Comparison of ENCODE assay signal across 8 cellular contexts in genomic region chr1:23837905-23838304, GRCh38. TPM values are rescaled to one million over a fixed set of nuclear protein-coding genes. Genes with fewer than 3 reads are reported as not detected.
A peak's percentile ranks its signal among the peaks of the same experiment; 100 is the strongest.
DNase-seq lines count a peak whose midpoint lies in the region; TF ChIP-seq lines count a peak whose summit lies in the region.
"Had no signal": no experiment of that assay in that cellular context is flagged by ENCODE, and none has a peak within 500 bp of the region (broad histone marks: within the 10 kb centered on the region; RNA-seq: fewer than 3 reads in every experiment).

No MANE protein-coding gene starts in this region.

- POLR2A ChIA-PET in activated CD4-positive, alpha-beta memory T cell treated with anti-CD3 and anti-CD28 coated beads, Interleukin-2, amount 10 ng/mL, durations not matched to agents 7 days and 5 days (lab: Charles Lee), result interaction anchor here (2.4 kb wide), 1 partner anchor 12 kb away, joined by 8 read pairs; the partner anchor contains the start of gene HMGCL

- H3K27ac ChIP-seq in smooth muscle cell (ENCODE audit: low read depth), result no peak overlapping the region
- H3K27ac ChIP-seq: body of pancreas had no signal

- no peak for DNase-seq in HFFc6
- no peak for DNase-seq in activated CD4-positive, alpha-beta memory T cell treated with anti-CD3 and anti-CD28 coated beads, Interleukin-2, amount 10 ng/mL, durations not matched to agents 7 days and 5 days
- no peak for DNase-seq in smooth muscle cell (lab: John Stamatoyannopoulos, UW; ENCODE audit: unreplicated experiment)
- DNase-seq in GM10266 (ENCODE audit: extremely low spot score), result no peak
- no peak for DNase-seq in GM13977 (ENCODE audit: low spot score)
- DNase-seq in stimulated activated naive CD4-positive, alpha-beta T cell (lab: John Stamatoyannopoulos, UW), result no peak

- CTCF ChIA-PET in activated CD4-positive, alpha-beta memory T cell treated with anti-CD3 and anti-CD28 coated beads, Interleukin-2, amount 10 ng/mL, durations not matched to agents 7 days and 5 days (lab: Charles Lee), result interaction anchor here (1.6 to 1.7 kb wide), 3 partner anchors 11 to 79 kb away, joined by 5 to 7 read pairs (median 6); no protein-coding TSS in a partner anchor

- H4K20me1 ChIP-seq in smooth muscle cell (ENCODE audit: low read depth), result no peaks in the 10 kb centered on the region

- H3K36me3 ChIP-seq in smooth muscle cell (ENCODE audit: low read depth), result no peaks in the 10 kb centered on the region

- peak overlapping the region; percentile 82; the same call in 1 of the 2 replicates for H3K4me3 Mint-ChIP-seq in HFFc6
- H3K4me3 Mint-ChIP-seq in activated CD4-positive, alpha-beta memory T cell treated with anti-CD3 and anti-CD28 coated beads, Interleukin-2, amount 10 ng/mL, durations not matched to agents 7 days and 5 days, result peak overlapping the region; percentile 26

- H3K9me3 Mint-ChIP-seq in HFFc6, result no peaks in the 10 kb centered on the region
- no peaks in the 10 kb centered on the region for H3K9me3 Mint-ChIP-seq in activated CD4-positive, alpha-beta memory T cell treated with anti-CD3 and anti-CD28 coated beads, Interleukin-2, amount 10 ng/mL, durations not matched to agents 7 days and 5 days

- no peaks in the 10 kb centered on the region for H3F3A ChIP-seq in smooth muscle cell (ENCODE audit: low read depth)

- H3K9me3 ChIP-seq in smooth muscle cell (replicated peaks; ENCODE audit: low read depth), result no peaks in the 10 kb centered on the region
- H3K9me3 ChIP-seq: body of pancreas had no signal

- H3K4me1 ChIP-seq in smooth muscle cell (ENCODE audit: low read depth), result peaks cover 3% of the 10 kb centered on the region

- no peaks in the 10 kb centered on the region for H3K79me2 ChIP-seq in smooth muscle cell (ENCODE audit: low read depth)

- TF ChIP-seq CTCF in HFFc6 (IDR thresholded peaks at IDR 0.05) (no peak), smooth muscle cell (IDR thresholded peaks at IDR 0.05; ENCODE audit: borderline replicate concordance, insufficient read depth, poor library complexity, severe bottlenecking) (no peak), GM10266 (IDR thresholded peaks at IDR 0.05; ENCODE audit: control insufficient read depth, insufficient read depth, low read depth, missing control alignments) (no peak), GM13977 (IDR thresholded peaks at IDR 0.05; ENCODE audit: extremely low read depth, insufficient read depth, missing control alignments) (no peak)

- H3K4me3 ChIP-seq in iPS-11a (ENCODE audit: low read depth, low read length) (peak overlapping the region; percentile 13), smooth muscle cell (peak overlapping the region; percentile 46)
- H3K4me3 ChIP-seq: body of pancreas had no signal

- H2AFZ ChIP-seq in smooth muscle cell (ENCODE audit: low read depth), result no peak overlapping the region

- peak overlapping the region; percentile 33 for H3K27ac Mint-ChIP-seq in HFFc6
- no peak overlapping the region for H3K27ac Mint-ChIP-seq in activated CD4-positive, alpha-beta memory T cell treated with anti-CD3 and anti-CD28 coated beads, Interleukin-2, amount 10 ng/mL, durations not matched to agents 7 days and 5 days

- H3K36me3 Mint-ChIP-seq in HFFc6 (ENCODE audit: low read depth), result no peaks in the 10 kb centered on the region
- no peaks in the 10 kb centered on the region for H3K36me3 Mint-ChIP-seq in activated CD4-positive, alpha-beta memory T cell treated with anti-CD3 and anti-CD28 coated beads, Interleukin-2, amount 10 ng/mL, durations not matched to agents 7 days and 5 days (ENCODE audit: low read depth)

- no peak overlapping the region for H3K9ac ChIP-seq in smooth muscle cell (ENCODE audit: low read depth)

- peaks cover 10% of the 10 kb centered on the region for H3K4me1 Mint-ChIP-seq in HFFc6 (ENCODE audit: low read depth)
- H3K4me1 Mint-ChIP-seq in activated CD4-positive, alpha-beta memory T cell treated with anti-CD3 and anti-CD28 coated beads, Interleukin-2, amount 10 ng/mL, durations not matched to agents 7 days and 5 days, result peaks cover 12% of the 10 kb centered on the region

- H3K27me3 ChIP-seq in smooth muscle cell (ENCODE audit: low read depth), result peaks cover 18% of the 10 kb centered on the region
- H3K27me3 ChIP-seq: body of pancreas had no signal

- peaks cover 16% of the 10 kb centered on the region for H3K27me3 Mint-ChIP-seq in HFFc6 (ENCODE audit: insufficient read depth)
- H3K27me3 Mint-ChIP-seq in activated CD4-positive, alpha-beta memory T cell treated with anti-CD3 and anti-CD28 coated beads, Interleukin-2, amount 10 ng/mL, durations not matched to agents 7 days and 5 days, result peaks cover 13% of the 10 kb centered on the region

- 43% methylated on average over 13 of the region's 13 CpGs for WGBS in smooth muscle cell (ENCODE audit: low lambda C conversion rate)

- in situ Hi-C loops in GM13977 (cut with MboI; ENCODE audit: low pct_unique_long_range_greater_than_20kb, low sequenced_read_pairs, unreplicated experiment), result no loop called here

- H3K4me2 ChIP-seq in smooth muscle cell, result peak overlapping the region; percentile 89

RNA-seq across cellular contexts. Expression of gene HMGCL, which starts 12.7 kb away (rescaled TPM):
- 10 to 100 TPM; 20.2 to 22.9 (median 21.7) TPM for total RNA-seq in HFFc6 (2021; fragmentation: NEBNext Ultra II Directional; extraction: Animal tissue kit (Norgen Biotek cat#: 25700))
- 10 to 100 TPM; 33.5 to 35.7 TPM for total RNA-seq in activated CD4-positive, alpha-beta memory T cell treated with anti-CD3 and anti-CD28 coated beads, Interleukin-2, amount 10 ng/mL, durations not matched to agents 7 days and 5 days
- total RNA-seq in smooth muscle cell, result 43.0 and 47.6 TPM in 2 replicates
- polyA plus RNA-seq in smooth muscle cell, result 46.5 and 51.2 TPM in 2 replicates

RNA-seq across cellular contexts. Expression of gene FUCA1, which starts 30.2 kb away (rescaled TPM):
- total RNA-seq in HFFc6 (2021; fragmentation: NEBNext Ultra II Directional; extraction: Animal tissue kit (Norgen Biotek cat#: 25700)), result 1 to 10 TPM; 4.1 to 6.7 (median 5.8) TPM
- total RNA-seq in activated CD4-positive, alpha-beta memory T cell treated with anti-CD3 and anti-CD28 coated beads, Interleukin-2, amount 10 ng/mL, durations not matched to agents 7 days and 5 days, result 1 to 10 TPM; 5.6 to 6.3 TPM
- 12.5 and 19.0 TPM in 2 replicates for total RNA-seq in smooth muscle cell
- 10.4 and 16.4 TPM in 2 replicates for polyA plus RNA-seq in smooth muscle cell

RNA-seq across cellular contexts. Expression of gene GALE, which starts 37.4 kb away (rescaled TPM):
- 10 to 100 TPM; 30.9 to 34.6 (median 33.5) TPM for total RNA-seq in HFFc6 (2021; fragmentation: NEBNext Ultra II Directional; extraction: Animal tissue kit (Norgen Biotek cat#: 25700))
- 10 to 100 TPM; 33.5 to 37.6 TPM for total RNA-seq in activated CD4-positive, alpha-beta memory T cell treated with anti-CD3 and anti-CD28 coated beads, Interleukin-2, amount 10 ng/mL, durations not matched to agents 7 days and 5 days
- 40.3 and 51.7 TPM in 2 replicates for total RNA-seq in smooth muscle cell
- polyA plus RNA-seq in smooth muscle cell, result 75.2 and 79.1 TPM in 2 replicates

RNA-seq across cellular contexts. Expression of gene LYPLA2, which starts 47.0 kb away (rescaled TPM):
- 10 to 100 TPM; 55.7 to 65.0 (median 59.8) TPM for total RNA-seq in HFFc6 (2021; fragmentation: NEBNext Ultra II Directional; extraction: Animal tissue kit (Norgen Biotek cat#: 25700))
- total RNA-seq in activated CD4-positive, alpha-beta memory T cell treated with anti-CD3 and anti-CD28 coated beads, Interleukin-2, amount 10 ng/mL, durations not matched to agents 7 days and 5 days, result 10 to 100 TPM; 76.1 to 80.8 TPM
- total RNA-seq in smooth muscle cell, result 52.3 and 74.9 TPM in 2 replicates
- 94.3 and 108 TPM in 2 replicates for polyA plus RNA-seq in smooth muscle cell

RNA-seq across cellular contexts. Expression of gene PITHD1, which starts 59.7 kb away (rescaled TPM):
- total RNA-seq in HFFc6 (2021; fragmentation: NEBNext Ultra II Directional; extraction: Animal tissue kit (Norgen Biotek cat#: 25700)), result 10 to 100 TPM; 41.8 to 45.7 (median 44.8) TPM
- 10 to 100 TPM; 50.0 to 51.6 TPM for total RNA-seq in activated CD4-positive, alpha-beta memory T cell treated with anti-CD3 and anti-CD28 coated beads, Interleukin-2, amount 10 ng/mL, durations not matched to agents 7 days and 5 days
- total RNA-seq in smooth muscle cell, result 49.6 and 49.8 TPM in 2 replicates
- polyA plus RNA-seq in smooth muscle cell, result 32.0 and 36.1 TPM in 2 replicates
